ENCODE assay signal across 15 cellular contexts in the genomic region with DNA sequence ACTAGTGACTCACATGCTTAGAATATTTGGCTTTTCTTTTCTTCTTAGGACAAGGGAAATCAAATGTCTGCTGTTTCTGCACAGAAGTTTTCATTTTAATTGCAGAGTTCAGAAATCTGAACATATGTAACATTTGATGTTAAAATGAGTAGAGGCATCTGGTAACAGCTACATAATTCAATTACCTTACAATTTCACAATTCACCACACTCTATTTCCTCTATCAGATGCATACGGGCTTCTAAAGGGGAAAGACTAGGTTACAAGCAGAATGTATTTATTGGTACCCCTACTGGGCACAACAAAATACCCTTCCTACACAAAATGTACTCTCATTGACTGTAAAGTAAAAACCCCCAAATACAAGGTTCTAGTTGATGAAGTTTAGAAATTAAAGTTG.
"Had no signal": no experiment of that assay in that cellular context is flagged by ENCODE, and none has a peak within 500 bp of the region (broad histone marks: within the 10 kb centered on the region; RNA-seq: fewer than 3 reads in every experiment).

No MANE protein-coding gene starts in this region.

- H3K4me3 ChIP-seq: MG63, SJSA1, SK-N-MC had no signal

- DNase-seq: KBM-7, MG63, NCI-H1092 treated with DMSO at 0.1 percent for 48 hours, NCI-H1436, NCI-H187, NCI-H2029, NCI-H2081 treated with DMSO at 0.1 percent for 48 hours, NCI-H2227 treated with DMSO at 0.1 percent for 48 hours, NCI-H526 treated with DMSO at 0.1 percent for 48 hours, NCI-H748 treated with DMSO at 0.1 percent for 48 hours, Right ventricle myocardium superior, RPMI8226, SIG-M5 had no signal

- H3K27me3 ChIP-seq: MG63, SJSA1 had no signal

- H3K27ac ChIP-seq: SJSA1, SK-N-MC had no signal

- H3K4me1 ChIP-seq: SJSA1 had no signal
